ENCODE assay signal across 24 cellular contexts in the genomic region with DNA sequence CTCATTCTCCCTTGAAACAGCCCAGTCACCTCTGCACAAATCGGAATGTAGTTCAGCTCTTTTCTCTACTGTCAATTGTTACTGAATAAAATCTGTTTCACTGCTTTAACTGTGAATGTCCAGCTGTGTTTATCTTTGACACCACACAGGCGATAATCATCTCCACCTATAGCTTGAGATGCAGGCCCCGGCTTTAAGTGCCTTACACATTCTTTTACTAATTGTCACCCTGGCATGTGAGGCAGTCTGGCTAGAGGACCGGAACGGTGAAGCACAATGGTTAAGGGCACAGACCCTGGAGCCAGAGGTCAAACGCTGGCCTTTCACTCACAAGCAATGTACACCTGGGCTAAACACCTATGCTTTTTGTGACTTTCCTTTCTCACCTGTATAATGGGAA.
"Had no signal": no experiment of that assay in that cellular context is flagged by ENCODE, and none has a peak within 500 bp of the region (broad histone marks: within the 10 kb centered on the region; RNA-seq: fewer than 3 reads in every experiment).

No MANE protein-coding gene starts in this region.

- H3K27me3 ChIP-seq: body of pancreas had no signal

- H3K27ac ChIP-seq: body of pancreas, PC-9 had no signal

- H3K4me3 ChIP-seq: body of pancreas, PC-9 had no signal

- ATAC-seq: activated CD8-positive, alpha-beta T cell treated with anti-CD3 and anti-CD28 coated beads, Interleukin-2, amount 10 ng/mL, durations not matched to agents 7 days and 5 days; body of pancreas; T-helper 17 cell; WTC11 had no signal

- DNase-seq: activated CD4-positive, alpha-beta T cell treated with anti-CD3 and anti-CD28 coated beads for 48 hours; activated CD4-positive, alpha-beta T cell treated with anti-CD3 and anti-CD28 coated beads, Interleukin-2, amount 50 U/mL, for 4 hours; activated CD4-positive, CD25-positive, alpha-beta regulatory T cell treated with anti-CD3 and anti-CD28 coated beads, Interleukin-2, amount 50 U/mL, for 72 hours; activated CD8-positive, alpha-beta memory T cell treated with anti-CD3 and anti-CD28 coated beads, Interleukin-2, amount 50 U/mL, for 48 hours; activated CD8-positive, alpha-beta T cell treated with anti-CD3 and anti-CD28 coated beads, Interleukin-2, amount 10 ng/mL, durations not matched to agents 7 days and 5 days; activated effector memory CD4-positive, alpha-beta T cell treated with Interleukin-2 at 50 U/mL for 16 hours; activated naive CD4-positive, alpha-beta T cell; activated T-cell treated with anti-CD3 and anti-CD28 coated beads, Interleukin-2, amount 50 U/mL, for 1 hour; aorta; body of pancreas; KG1; MV-4-11; NCI-H1092 treated with DMSO at 0.1 percent for 48 hours; NCI-H1436 treated with DMSO at 0.1 percent for 48 hours; NCI-H1930; NCI-H2171; NCI-H2227 treated with DMSO at 0.1 percent for 48 hours; NCI-H446 treated with DMSO at 0.1 percent for 48 hours; NCI-H524 treated with DMSO at 0.1 percent for 48 hours; PC-9; SIG-M5; T-helper 17 cell; T-helper 9 cell had no signal

- H3K9me3 ChIP-seq: body of pancreas had no signal

- H3K4me1 ChIP-seq: body of pancreas had no signal
